1 cellular context compared by ENCODE assay signal in the genomic region with DNA sequence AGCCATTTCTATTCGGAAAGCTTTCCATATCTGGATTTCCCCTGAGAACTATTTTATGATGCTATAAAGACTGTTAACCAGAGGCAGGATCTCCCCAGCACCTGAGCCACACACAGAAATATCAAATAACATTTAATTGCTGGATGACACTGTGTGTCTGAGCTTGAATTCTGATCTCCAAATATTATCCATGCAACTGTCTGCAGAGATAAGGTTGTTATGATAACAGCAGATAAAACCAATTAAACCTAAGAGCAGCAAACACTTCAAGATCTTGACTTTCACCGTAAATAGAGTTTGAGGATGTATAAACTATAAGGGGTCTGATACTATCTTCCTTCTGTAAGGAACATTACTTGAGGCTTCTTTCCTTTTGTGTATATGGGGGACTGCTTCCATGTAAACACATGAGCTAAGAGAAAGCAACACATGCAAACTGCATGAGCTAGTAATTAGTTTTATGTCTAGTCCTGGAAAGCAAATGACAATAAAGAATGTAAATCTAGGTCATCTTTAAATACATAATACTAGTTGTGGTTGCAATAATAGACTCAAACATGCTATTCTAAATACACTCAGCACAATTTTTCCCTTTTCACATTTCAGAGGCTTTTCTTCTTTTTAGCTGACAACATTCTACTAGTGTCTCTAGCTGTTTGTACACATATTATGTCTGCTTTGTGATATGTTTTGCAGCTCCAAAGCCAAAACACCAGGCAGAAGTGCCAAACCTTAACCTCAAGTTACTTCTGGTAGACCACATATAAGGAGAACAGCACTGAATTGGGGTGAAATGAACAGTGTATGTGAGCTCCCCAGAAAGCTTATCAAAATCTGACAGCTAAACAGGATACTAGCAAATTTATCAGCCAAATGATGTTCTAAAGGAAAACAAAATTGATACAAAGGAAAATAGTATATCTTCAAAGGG.
TF ChIP-seq lines count a peak whose summit lies in the region.

No MANE protein-coding gene starts in this region.

TF ChIP-seq in HEK293, 187 proteins besides CTCF, POLR2A, EP300 and RAD21 (continued from another document and continues in another):
- TF ChIP-seq, protein P1, sequence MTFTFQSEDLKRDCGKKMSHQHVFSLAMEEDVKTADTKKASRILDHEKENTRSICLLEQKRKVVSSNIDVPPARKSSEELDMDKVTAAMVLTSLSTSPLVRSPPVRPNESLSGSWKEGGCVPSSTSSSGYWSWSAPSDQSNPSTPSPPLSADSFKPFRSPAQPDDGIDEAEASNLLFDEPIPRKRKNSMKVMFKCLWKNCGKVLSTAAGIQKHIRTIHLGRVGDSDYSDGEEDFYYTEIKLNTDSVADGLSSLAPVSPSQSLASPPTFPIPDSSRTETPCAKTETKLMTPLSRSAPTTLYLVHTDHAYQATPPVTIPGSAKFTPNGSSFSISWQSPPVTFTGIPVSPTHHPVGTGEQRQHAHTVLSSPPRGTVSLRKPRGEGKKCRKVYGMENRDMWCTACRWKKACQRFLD (tag by site-specific recombination; IDR thresholded peaks at IDR 0.05): no peak
- TF ChIP-seq ZFHX2 (tag by site-specific recombination; conservative IDR thresholded peaks at IDR 0.05) (no peak), ZNF157 (tag by site-specific recombination; IDR thresholded peaks at IDR 0.05) (no peak), KLF8 (tag by site-specific recombination; IDR thresholded peaks at IDR 0.05) (peak; percentile 93), ZNF561 (tag by site-specific recombination; IDR thresholded peaks at IDR 0.05; ENCODE audit: borderline replicate concordance) (peak; percentile 85), ZSCAN23 (tag by site-specific recombination; IDR thresholded peaks at IDR 0.05) (peak; percentile 25; the same call in 1 of the 2 replicates), ZNF121 (tag by site-specific recombination; IDR thresholded peaks at IDR 0.05) (no peak), ZNF792 (tag by site-specific recombination; IDR thresholded peaks at IDR 0.05) (no peak), ZNF248 (tag by site-specific recombination; IDR thresholded peaks at IDR 0.05) (no peak), ZFP41 (tag by site-specific recombination; IDR thresholded peaks at IDR 0.05; ENCODE audit: borderline replicate concordance) (no peak), FEZF1 (tag by site-specific recombination; IDR thresholded peaks at IDR 0.05) (peak; percentile 95), ZNF10 (tag by site-specific recombination; IDR thresholded peaks at IDR 0.05) (peak; percentile 88), ZFP37 (tag by site-specific recombination; IDR thresholded peaks at IDR 0.05) (no peak), ZNF776 (tag by site-specific recombination; IDR thresholded peaks at IDR 0.05; ENCODE audit: borderline replicate concordance) (no peak), KLF7 (tag by site-specific recombination; IDR thresholded peaks at IDR 0.05; ENCODE audit: borderline replicate concordance) (peak; percentile 80; the same call in 1 of the 2 replicates), ZNF768 (tag by site-specific recombination; IDR thresholded peaks at IDR 0.05) (no peak), ZNF354C (tag by site-specific recombination; IDR thresholded peaks at IDR 0.05; ENCODE audit: borderline replicate concordance, low read depth) (no peak), GLIS1 (tag by site-specific recombination; IDR thresholded peaks at IDR 0.05) (peak; percentile 68), ZNF221 (tag by site-specific recombination; IDR thresholded peaks at IDR 0.05; ENCODE audit: borderline replicate concordance) (no peak), WT1 (tag by site-specific recombination; IDR thresholded peaks at IDR 0.05) (peak; percentile 75; the same call in 1 of the 2 replicates), TRIM28 (IDR thresholded peaks at IDR 0.05; ENCODE audit: borderline replicate concordance, low read length) (peak; percentile 82; the same call in 1 of the 2 replicates), BCL11B (tag by site-specific recombination; IDR thresholded peaks at IDR 0.05; ENCODE audit: low read depth) (peak; percentile 85), ZNF670 (tag by site-specific recombination; IDR thresholded peaks at IDR 0.05; ENCODE audit: low read depth) (no peak), SP7 (tag by site-specific recombination; IDR thresholded peaks at IDR 0.05) (peak; percentile 96), ZNF610 (tag by site-specific recombination; IDR thresholded peaks at IDR 0.05; ENCODE audit: borderline replicate concordance) (0 out of 2 replicates have a peak, but pooled peaks have one; percentile 59), GFI1B (tag by site-specific recombination; IDR thresholded peaks at IDR 0.05) (peak; percentile 86), ZSCAN30 (tag by site-specific recombination; IDR thresholded peaks at IDR 0.05) (peak; percentile 93), TCF7L2 (IDR thresholded peaks at IDR 0.05; ENCODE audit: borderline replicate concordance, low read depth, low read length) (peak; percentile 85; the same call in 1 of the 2 replicates), ZBTB20 (tag by site-specific recombination; IDR thresholded peaks at IDR 0.05) (no peak)
- TF ChIP-seq, protein P2, sequence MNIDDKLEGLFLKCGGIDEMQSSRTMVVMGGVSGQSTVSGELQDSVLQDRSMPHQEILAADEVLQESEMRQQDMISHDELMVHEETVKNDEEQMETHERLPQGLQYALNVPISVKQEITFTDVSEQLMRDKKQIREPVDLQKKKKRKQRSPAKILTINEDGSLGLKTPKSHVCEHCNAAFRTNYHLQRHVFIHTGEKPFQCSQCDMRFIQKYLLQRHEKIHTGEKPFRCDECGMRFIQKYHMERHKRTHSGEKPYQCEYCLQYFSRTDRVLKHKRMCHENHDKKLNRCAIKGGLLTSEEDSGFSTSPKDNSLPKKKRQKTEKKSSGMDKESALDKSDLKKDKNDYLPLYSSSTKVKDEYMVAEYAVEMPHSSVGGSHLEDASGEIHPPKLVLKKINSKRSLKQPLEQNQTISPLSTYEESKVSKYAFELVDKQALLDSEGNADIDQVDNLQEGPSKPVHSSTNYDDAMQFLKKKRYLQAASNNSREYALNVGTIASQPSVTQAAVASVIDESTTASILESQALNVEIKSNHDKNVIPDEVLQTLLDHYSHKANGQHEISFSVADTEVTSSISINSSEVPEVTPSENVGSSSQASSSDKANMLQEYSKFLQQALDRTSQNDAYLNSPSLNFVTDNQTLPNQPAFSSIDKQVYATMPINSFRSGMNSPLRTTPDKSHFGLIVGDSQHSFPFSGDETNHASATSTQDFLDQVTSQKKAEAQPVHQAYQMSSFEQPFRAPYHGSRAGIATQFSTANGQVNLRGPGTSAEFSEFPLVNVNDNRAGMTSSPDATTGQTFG (tag by site-specific recombination; IDR thresholded peaks at IDR 0.05; ENCODE audit: borderline replicate concordance): no peak
- TF ChIP-seq, protein P3, sequence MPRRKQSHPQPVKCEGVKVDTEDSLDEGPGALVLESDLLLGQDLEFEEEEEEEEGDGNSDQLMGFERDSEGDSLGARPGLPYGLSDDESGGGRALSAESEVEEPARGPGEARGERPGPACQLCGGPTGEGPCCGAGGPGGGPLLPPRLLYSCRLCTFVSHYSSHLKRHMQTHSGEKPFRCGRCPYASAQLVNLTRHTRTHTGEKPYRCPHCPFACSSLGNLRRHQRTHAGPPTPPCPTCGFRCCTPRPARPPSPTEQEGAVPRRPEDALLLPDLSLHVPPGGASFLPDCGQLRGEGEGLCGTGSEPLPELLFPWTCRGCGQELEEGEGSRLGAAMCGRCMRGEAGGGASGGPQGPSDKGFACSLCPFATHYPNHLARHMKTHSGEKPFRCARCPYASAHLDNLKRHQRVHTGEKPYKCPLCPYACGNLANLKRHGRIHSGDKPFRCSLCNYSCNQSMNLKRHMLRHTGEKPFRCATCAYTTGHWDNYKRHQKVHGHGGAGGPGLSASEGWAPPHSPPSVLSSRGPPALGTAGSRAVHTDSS (tag by site-specific recombination; IDR thresholded peaks at IDR 0.05): no peak; the same call in 1 of the 2 replicates
- TF ChIP-seq, protein P4, sequence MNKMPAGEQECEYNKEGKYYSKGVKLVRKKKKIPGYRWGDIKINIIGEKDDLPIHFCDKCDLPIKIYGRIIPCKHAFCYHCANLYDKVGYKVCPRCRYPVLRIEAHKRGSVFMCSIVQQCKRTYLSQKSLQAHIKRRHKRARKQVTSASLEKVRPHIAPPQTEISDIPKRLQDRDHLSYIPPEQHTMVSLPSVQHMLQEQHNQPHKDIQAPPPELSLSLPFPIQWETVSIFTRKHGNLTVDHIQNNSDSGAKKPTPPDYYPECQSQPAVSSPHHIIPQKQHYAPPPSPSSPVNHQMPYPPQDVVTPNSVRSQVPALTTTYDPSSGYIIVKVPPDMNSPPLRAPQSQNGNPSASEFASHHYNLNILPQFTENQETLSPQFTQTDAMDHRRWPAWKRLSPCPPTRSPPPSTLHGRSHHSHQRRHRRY (tag by site-specific recombination; IDR thresholded peaks at IDR 0.05): no peak
- TF ChIP-seq, protein P5, sequence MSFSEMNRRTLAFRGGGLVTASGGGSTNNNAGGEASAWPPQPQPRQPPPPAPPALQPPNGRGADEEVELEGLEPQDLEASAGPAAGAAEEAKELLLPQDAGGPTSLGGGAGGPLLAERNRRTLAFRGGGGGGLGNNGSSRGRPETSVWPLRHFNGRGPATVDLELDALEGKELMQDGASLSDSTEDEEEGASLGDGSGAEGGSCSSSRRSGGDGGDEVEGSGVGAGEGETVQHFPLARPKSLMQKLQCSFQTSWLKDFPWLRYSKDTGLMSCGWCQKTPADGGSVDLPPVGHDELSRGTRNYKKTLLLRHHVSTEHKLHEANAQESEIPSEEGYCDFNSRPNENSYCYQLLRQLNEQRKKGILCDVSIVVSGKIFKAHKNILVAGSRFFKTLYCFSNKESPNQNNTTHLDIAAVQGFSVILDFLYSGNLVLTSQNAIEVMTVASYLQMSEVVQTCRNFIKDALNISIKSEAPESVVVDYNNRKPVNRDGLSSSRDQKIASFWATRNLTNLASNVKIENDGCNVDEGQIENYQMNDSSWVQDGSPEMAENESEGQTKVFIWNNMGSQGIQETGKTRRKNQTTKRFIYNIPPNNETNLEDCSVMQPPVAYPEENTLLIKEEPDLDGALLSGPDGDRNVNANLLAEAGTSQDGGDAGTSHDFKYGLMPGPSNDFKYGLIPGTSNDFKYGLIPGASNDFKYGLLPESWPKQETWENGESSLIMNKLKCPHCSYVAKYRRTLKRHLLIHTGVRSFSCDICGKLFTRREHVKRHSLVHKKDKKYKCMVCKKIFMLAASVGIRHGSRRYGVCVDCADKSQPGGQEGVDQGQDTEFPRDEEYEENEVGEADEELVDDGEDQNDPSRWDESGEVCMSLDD (tag by site-specific recombination; IDR thresholded peaks at IDR 0.05): no peak
- TF ChIP-seq, protein P6, sequence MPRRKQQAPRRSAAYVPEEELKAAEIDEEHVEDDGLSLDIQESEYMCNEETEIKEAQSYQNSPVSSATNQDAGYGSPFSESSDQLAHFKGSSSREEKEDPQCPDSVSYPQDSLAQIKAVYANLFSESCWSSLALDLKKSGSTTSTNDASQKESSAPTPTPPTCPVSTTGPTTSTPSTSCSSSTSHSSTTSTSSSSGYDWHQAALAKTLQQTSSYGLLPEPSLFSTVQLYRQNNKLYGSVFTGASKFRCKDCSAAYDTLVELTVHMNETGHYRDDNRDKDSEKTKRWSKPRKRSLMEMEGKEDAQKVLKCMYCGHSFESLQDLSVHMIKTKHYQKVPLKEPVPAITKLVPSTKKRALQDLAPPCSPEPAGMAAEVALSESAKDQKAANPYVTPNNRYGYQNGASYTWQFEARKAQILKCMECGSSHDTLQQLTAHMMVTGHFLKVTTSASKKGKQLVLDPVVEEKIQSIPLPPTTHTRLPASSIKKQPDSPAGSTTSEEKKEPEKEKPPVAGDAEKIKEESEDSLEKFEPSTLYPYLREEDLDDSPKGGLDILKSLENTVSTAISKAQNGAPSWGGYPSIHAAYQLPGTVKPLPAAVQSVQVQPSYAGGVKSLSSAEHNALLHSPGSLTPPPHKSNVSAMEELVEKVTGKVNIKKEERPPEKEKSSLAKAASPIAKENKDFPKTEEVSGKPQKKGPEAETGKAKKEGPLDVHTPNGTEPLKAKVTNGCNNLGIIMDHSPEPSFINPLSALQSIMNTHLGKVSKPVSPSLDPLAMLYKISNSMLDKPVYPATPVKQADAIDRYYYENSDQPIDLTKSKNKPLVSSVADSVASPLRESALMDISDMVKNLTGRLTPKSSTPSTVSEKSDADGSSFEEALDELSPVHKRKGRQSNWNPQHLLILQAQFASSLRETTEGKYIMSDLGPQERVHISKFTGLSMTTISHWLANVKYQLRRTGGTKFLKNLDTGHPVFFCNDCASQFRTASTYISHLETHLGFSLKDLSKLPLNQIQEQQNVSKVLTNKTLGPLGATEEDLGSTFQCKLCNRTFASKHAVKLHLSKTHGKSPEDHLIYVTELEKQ (tag by site-specific recombination; IDR thresholded peaks at IDR 0.05; ENCODE audit: borderline replicate concordance): peak; percentile 82
- TF ChIP-seq, protein P7, sequence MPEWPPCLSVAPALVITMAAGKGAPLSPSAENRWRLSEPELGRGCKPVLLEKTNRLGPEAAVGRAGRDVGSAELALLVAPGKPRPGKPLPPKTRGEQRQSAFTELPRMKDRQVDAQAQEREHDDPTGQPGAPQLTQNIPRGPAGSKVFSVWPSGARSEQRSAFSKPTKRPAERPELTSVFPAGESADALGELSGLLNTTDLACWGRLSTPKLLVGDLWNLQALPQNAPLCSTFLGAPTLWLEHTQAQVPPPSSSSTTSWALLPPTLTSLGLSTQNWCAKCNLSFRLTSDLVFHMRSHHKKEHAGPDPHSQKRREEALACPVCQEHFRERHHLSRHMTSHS (tag by site-specific recombination; IDR thresholded peaks at IDR 0.05): peak; percentile 54; the same call in 1 of the 2 replicates
- TF ChIP-seq, protein P8, sequence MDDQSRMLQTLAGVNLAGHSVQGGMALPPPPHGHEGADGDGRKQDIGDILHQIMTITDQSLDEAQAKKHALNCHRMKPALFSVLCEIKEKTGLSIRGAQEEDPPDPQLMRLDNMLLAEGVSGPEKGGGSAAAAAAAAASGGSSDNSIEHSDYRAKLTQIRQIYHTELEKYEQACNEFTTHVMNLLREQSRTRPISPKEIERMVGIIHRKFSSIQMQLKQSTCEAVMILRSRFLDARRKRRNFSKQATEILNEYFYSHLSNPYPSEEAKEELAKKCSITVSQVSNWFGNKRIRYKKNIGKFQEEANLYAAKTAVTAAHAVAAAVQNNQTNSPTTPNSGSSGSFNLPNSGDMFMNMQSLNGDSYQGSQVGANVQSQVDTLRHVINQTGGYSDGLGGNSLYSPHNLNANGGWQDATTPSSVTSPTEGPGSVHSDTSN (CRISPR knock-in tag; IDR thresholded peaks at IDR 0.05): no peak
- TF ChIP-seq, protein P9, sequence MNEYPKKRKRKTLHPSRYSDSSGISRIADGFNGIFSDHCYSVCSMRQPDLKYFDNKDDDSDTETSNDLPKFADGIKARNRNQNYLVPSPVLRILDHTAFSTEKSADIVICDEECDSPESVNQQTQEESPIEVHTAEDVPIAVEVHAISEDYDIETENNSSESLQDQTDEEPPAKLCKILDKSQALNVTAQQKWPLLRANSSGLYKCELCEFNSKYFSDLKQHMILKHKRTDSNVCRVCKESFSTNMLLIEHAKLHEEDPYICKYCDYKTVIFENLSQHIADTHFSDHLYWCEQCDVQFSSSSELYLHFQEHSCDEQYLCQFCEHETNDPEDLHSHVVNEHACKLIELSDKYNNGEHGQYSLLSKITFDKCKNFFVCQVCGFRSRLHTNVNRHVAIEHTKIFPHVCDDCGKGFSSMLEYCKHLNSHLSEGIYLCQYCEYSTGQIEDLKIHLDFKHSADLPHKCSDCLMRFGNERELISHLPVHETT (tag by site-specific recombination; IDR thresholded peaks at IDR 0.05): peak; percentile 27; the same call in 1 of the 2 replicates
- TF ChIP-seq, protein P10, sequence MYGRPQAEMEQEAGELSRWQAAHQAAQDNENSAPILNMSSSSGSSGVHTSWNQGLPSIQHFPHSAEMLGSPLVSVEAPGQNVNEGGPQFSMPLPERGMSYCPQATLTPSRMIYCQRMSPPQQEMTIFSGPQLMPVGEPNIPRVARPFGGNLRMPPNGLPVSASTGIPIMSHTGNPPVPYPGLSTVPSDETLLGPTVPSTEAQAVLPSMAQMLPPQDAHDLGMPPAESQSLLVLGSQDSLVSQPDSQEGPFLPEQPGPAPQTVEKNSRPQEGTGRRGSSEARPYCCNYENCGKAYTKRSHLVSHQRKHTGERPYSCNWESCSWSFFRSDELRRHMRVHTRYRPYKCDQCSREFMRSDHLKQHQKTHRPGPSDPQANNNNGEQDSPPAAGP (tag by site-specific recombination; IDR thresholded peaks at IDR 0.05): no peak
